9 cellular contexts compared by ENCODE assay signal in genomic region chr17:38510424-38511125, GRCh38.
A peak's percentile ranks its signal among the peaks of the same experiment; 100 is the strongest.
DNase-seq lines count a peak whose midpoint lies in the region; ATAC-seq and TF ChIP-seq lines count a peak whose summit lies in the region.
"Had no signal": no experiment of that assay in that cellular context is flagged by ENCODE, and none has a peak within 500 bp of the region (broad histone marks: within the 10 kb centered on the region; RNA-seq: fewer than 3 reads in every experiment).

No MANE protein-coding gene starts in this region.

- H3K4me1 Mint-ChIP-seq in progenitor cell of endocrine pancreas (ENCODE audit: low read depth), result peaks cover 5% of the 10 kb centered on the region

- H3K9me2 ChIP-seq in SK-N-SH, result no peaks in the 10 kb centered on the region

- 80% methylated on average over 1 of the region's 85 CpGs for whole genome bisulfite sequencing in SK-N-SH (ENCODE audit: low lambda C conversion rate)

- no peak overlapping the region for H3K9ac ChIP-seq in SK-N-SH

- H3K4me3 Mint-ChIP-seq in progenitor cell of endocrine pancreas (ENCODE audit: low read depth), result peak overlapping the region; percentile 42

- H4K20me1 ChIP-seq in SK-N-SH (ENCODE audit: insufficient read depth), result peaks cover 19% of the 10 kb centered on the region

- peaks cover 33% of the 10 kb centered on the region for H3F3A ChIP-seq in SK-N-SH (replicated peaks; ENCODE audit: insufficient read depth)

- H3K27ac Mint-ChIP-seq in progenitor cell of endocrine pancreas, result no peak overlapping the region

- peaks cover 9 to 17% of the 10 kb centered on the region in 2 experiments for H3K36me3 ChIP-seq in SK-N-SH (replicated peaks in 1 of 2; ENCODE audit: control insufficient read depth in 1 of 2, insufficient read depth in 2 of 2, low read length in 1 of 2)
- peaks cover 20% of the 10 kb centered on the region for H3K36me3 ChIP-seq in left ventricle myocardium inferior
- H3K36me3 ChIP-seq in tibial artery, result peaks cover 27 to 49% (median 34%) of the 10 kb centered on the region in 3 donors

- peaks cover 60% of the 10 kb centered on the region for H3K27me3 Mint-ChIP-seq in progenitor cell of endocrine pancreas

- H2AFZ ChIP-seq in SK-N-SH (ENCODE audit: low read depth), result no peak overlapping the region

- H3K4me3 ChIP-seq in SK-N-SH (ENCODE audit: low read depth in 2 of 2, low read length in 1 of 2), result peak overlapping the region in 1 of 2 experiments; percentile 17; a peak in 1 of 4 replicates
- H3K4me3 ChIP-seq in left ventricle myocardium inferior, result peak overlapping the region; percentile 52
- no peak overlapping the region for H3K4me3 ChIP-seq in tibial artery
- H3K4me3 ChIP-seq: lower lobe of right lung had no signal

- no peaks in the 10 kb centered on the region for H3K9me3 Mint-ChIP-seq in progenitor cell of endocrine pancreas (ENCODE audit: low read depth)

- ATAC-seq in HG03460 (IDR thresholded peaks at IDR 0.05; ENCODE audit: unreplicated experiment), result no peak

- peak overlapping the region; percentile 50; the same call in 1 of the 2 replicates for H3K4me2 ChIP-seq in SK-N-SH

- no peaks in the 10 kb centered on the region for H3K36me3 Mint-ChIP-seq in progenitor cell of endocrine pancreas (ENCODE audit: insufficient read depth)

- TF ChIP-seq CTCF in SK-N-SH (IDR thresholded peaks at IDR 0.05) (no peak), left ventricle myocardium inferior (IDR thresholded peaks at IDR 0.05; ENCODE audit: borderline replicate concordance) (peak; percentile 26), progenitor cell of endocrine pancreas (IDR thresholded peaks at IDR 0.05; ENCODE audit: unreplicated experiment) (peak; percentile 32), tibial artery (IDR thresholded peaks at IDR 0.05) (no peak)

- no peaks in the 10 kb centered on the region for H3K79me2 ChIP-seq in SK-N-SH (ENCODE audit: insufficient read depth)

- peaks cover 13 to 14% of the 10 kb centered on the region in 2 experiments; a peak in 2 of 4 replicates for H3K4me1 ChIP-seq in SK-N-SH (ENCODE audit: control insufficient read depth in 1 of 2, insufficient read depth in 2 of 2, low read depth in 1 of 2, low read length in 1 of 2)
- H3K4me1 ChIP-seq in left ventricle myocardium inferior, result peaks cover 31% of the 10 kb centered on the region
- H3K4me1 ChIP-seq in tibial artery, result peaks cover 0 to 19% (median 9%) of the 10 kb centered on the region in 4 donors
- H3K4me1 ChIP-seq: lower lobe of right lung had no signal

- no peak for TF ChIP-seq RAD21 in SK-N-SH (IDR thresholded peaks at IDR 0.05; ENCODE audit: low read length)

- H3K9me3 ChIP-seq in SK-N-SH (no peaks in the 10 kb centered on the region), left ventricle myocardium inferior (replicated peaks) (no peaks in the 10 kb centered on the region), tibial artery (no peaks in the 10 kb centered on the region)
- H3K9me3 ChIP-seq: lower lobe of right lung had no signal

- H3K27me3 ChIP-seq in SK-N-SH (ENCODE audit: insufficient read depth) (no peaks in the 10 kb centered on the region), left ventricle myocardium inferior (ENCODE audit: low read depth) (no peaks in the 10 kb centered on the region), tibial artery (no peaks in the 10 kb centered on the region)

- intact Hi-C loops in left ventricle myocardium inferior (cut with micrococcal nuclease), result no loop called here
- intact Hi-C loops in tibial artery (cut with DNase I; ENCODE audit: low total_unique reads), result no loop called here

- POLR2A ChIA-PET in SK-N-SH (lab: Yijun Ruan, JAX), result no interaction called here

- no peak for TF ChIP-seq EP300 in SK-N-SH (IDR thresholded peaks at IDR 0.05; ENCODE audit: borderline replicate concordance in 1 of 2, low read depth in 1 of 2, low read length in 1 of 2)

- DNase-seq in ELF-1 (ENCODE audit: low read depth, low spot score), result peak; percentile 61
- DNase-seq in SK-N-SH, result peak; percentile 91
- DNase-seq in left ventricle myocardium inferior, result no peak
- peak; percentile 39 for DNase-seq in progenitor cell of endocrine pancreas (ENCODE audit: low spot score, unreplicated experiment)
- DNase-seq in middle frontal gyrus (ENCODE audit: extremely low spot score, low spot score), result no peak
- DNase-seq in tibial artery, result no peak
- no peak for DNase-seq in cerebellar cortex (ENCODE audit: low spot score)
- DNase-seq: lower lobe of right lung had no signal

- CTCF ChIA-PET in SK-N-SH (lab: Yijun Ruan, JAX), result interaction anchor here (0.8 to 4.3 kb wide), 21 partner anchors 13 to 221 kb away, joined by 3 to 111 read pairs (median 14); no protein-coding TSS in a partner anchor

- no peak overlapping the region for H3K27ac ChIP-seq in SK-N-SH (ENCODE audit: low read depth in 2 of 2, low read length in 1 of 2)
- peak overlapping the region; percentile 44 for H3K27ac ChIP-seq in left ventricle myocardium inferior (replicated peaks)
- no peak overlapping the region for H3K27ac ChIP-seq in tibial artery
- H3K27ac ChIP-seq: lower lobe of right lung had no signal

TF ChIP-seq in SK-N-SH, 30 proteins besides CTCF, POLR2A, EP300 and RAD21:
- no peak for TF ChIP-seq GABPA (IDR thresholded peaks at IDR 0.05; ENCODE audit: low read depth)
- no peak for TF ChIP-seq REST (IDR thresholded peaks at IDR 0.05; ENCODE audit: low read depth, low read length)
- no peak for TF ChIP-seq FOXJ3 (CRISPR knock-in tag; IDR thresholded peaks at IDR 0.05)
- peak; percentile 27; the same call in 1 of the 2 replicates for TF ChIP-seq NRF1 (IDR thresholded peaks at IDR 0.05; ENCODE audit: low read depth, low read length)
TF ChIP-seq in SK-N-SH: peak in this region for 1.

Comparison
In these comparisons a context has a peak if more than half of its experiments do, and no peak if none do; other contexts are left out.
1. DNase-seq: peak in ELF-1 (single experiment), SK-N-SH (single experiment) and progenitor cell of endocrine pancreas (single experiment); none in left ventricle myocardium inferior (single experiment), middle frontal gyrus (single experiment), tibial artery (0 of 2) and cerebellar cortex (single experiment).
2. CTCF ChIP-seq: peak in left ventricle myocardium inferior (single experiment) and progenitor cell of endocrine pancreas (single experiment); none in SK-N-SH (single experiment) and tibial artery (0 of 2).